In the genomic region with DNA sequence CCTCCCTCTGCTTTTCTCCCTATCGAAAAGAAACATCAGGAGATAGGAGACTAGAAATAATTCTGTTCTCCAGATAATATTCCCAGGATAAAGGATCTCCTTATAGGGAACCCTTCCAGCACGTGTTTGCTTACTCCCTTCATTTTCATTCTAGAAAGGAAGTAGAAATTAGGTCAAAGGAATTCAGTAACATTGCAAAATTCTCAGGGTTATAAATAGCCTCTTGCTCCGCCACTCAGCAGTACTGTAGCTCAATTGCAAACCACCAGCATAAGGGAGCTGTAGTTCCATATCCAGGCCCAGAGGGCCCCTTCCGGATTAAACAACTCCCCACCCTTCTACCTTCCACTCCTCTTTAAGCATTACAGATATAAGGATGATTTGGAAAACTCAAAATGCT, we compare ENCODE assay signal across 7 cellular contexts. TPM values are rescaled to one million over a fixed set of nuclear protein-coding genes. Genes with fewer than 3 reads are reported as not detected.
A peak's percentile ranks its signal among the peaks of the same experiment; 100 is the strongest.
DNase-seq lines count a peak whose midpoint lies in the region; FAIRE-seq and TF ChIP-seq lines count a peak whose summit lies in the region.

No MANE protein-coding gene starts in this region.

- H3K4me1 Mint-ChIP-seq in immature natural killer cell: peaks cover 81 to 94% of the 10 kb centered on the region in 2 donors

- H3K27ac ChIP-seq in suprapubic skin (peak overlapping the region; percentile 87), small intestine (ENCODE audit: low read depth in 1 of 2, low read length in 1 of 2) (peak overlapping the region in 1 of 2 donors; percentile 85)

- H3K9me3 Mint-ChIP-seq in immature natural killer cell: no peaks in the 10 kb centered on the region

- intact Hi-C loops in posterior cingulate gyrus (cut with DNase I): no loop called here

- H3K36me3 Mint-ChIP-seq in immature natural killer cell: peaks cover 2 to 10% (median 8%) of the 10 kb centered on the region in 3 donors

- peak overlapping the region; percentile 86 to 96 (median 90) for H3K27ac Mint-ChIP-seq in immature natural killer cell

- peak overlapping the region; percentile 89 for H3K9ac ChIP-seq in adipocyte (ENCODE audit: low read length)

- no peak for FAIRE-seq in small intestine (lab: Jason Lieb, UNC)

- no peak for TF ChIP-seq CTCF in suprapubic skin (IDR thresholded peaks at IDR 0.05)

- H3K4me3 Mint-ChIP-seq in immature natural killer cell: peak overlapping the region; percentile 78 to 88 (median 82)

- H3K4me1 ChIP-seq in adipocyte (ENCODE audit: control insufficient read depth, insufficient read depth, low read length): peaks cover 53% of the 10 kb centered on the region
- H3K4me1 ChIP-seq in suprapubic skin: peaks cover 68% of the 10 kb centered on the region
- peaks cover 0 to 17% of the 10 kb centered on the region in 2 donors for H3K4me1 ChIP-seq in small intestine (ENCODE audit: control insufficient read depth in 2 of 2, insufficient read depth in 1 of 2, low read depth in 1 of 2, low read length in 1 of 2)

- H3K27me3 ChIP-seq in adipocyte (replicated peaks; ENCODE audit: control insufficient read depth, insufficient read depth, low read length) (no peaks in the 10 kb centered on the region), suprapubic skin (no peaks in the 10 kb centered on the region), small intestine (ENCODE audit: control insufficient read depth in 2 of 2, insufficient read depth in 2 of 2, low read length in 2 of 2) (no peaks in the 10 kb centered on the region)

- no peaks in the 10 kb centered on the region for H3K9me3 ChIP-seq in adipocyte (ENCODE audit: control insufficient read depth, low read length)
- H3K9me3 ChIP-seq in suprapubic skin: no peaks in the 10 kb centered on the region
- H3K9me3 ChIP-seq in small intestine (ENCODE audit: control insufficient read depth, low read depth): no peaks in the 10 kb centered on the region

- peaks cover 0 to 6% (median 2%) of the 10 kb centered on the region in 3 donors for H3K27me3 Mint-ChIP-seq in immature natural killer cell (ENCODE audit: low read depth in 3 of 3)

- DNase-seq in Kasumi-1 (lab: John Stamatoyannopoulos, UW): peak; percentile 91 to 95
- peak; percentile 91 for DNase-seq in adipocyte (ENCODE audit: low read depth)
- no peak for DNase-seq in immature natural killer cell
- DNase-seq in suprapubic skin (ENCODE audit: low spot score in 2 of 2): no peak
- no peak for DNase-seq in posterior cingulate gyrus
- DNase-seq in middle frontal gyrus (ENCODE audit: extremely low spot score, low spot score): no peak
- no peak for DNase-seq in small intestine

- peaks cover 28% of the 10 kb centered on the region for H3K36me3 ChIP-seq in adipocyte (ENCODE audit: control insufficient read depth, insufficient read depth, low read length, severe bottlenecking)
- H3K36me3 ChIP-seq in suprapubic skin: peaks cover 8% of the 10 kb centered on the region
- H3K36me3 ChIP-seq in small intestine (ENCODE audit: control insufficient read depth in 2 of 2, insufficient read depth in 2 of 2, low read length in 2 of 2): no peaks in the 10 kb centered on the region

- H3K4me3 ChIP-seq in adipocyte (ENCODE audit: low read length): peak overlapping the region; percentile 71
- H3K4me3 ChIP-seq in suprapubic skin: peak overlapping the region; percentile 17
- H3K4me3 ChIP-seq in small intestine (ENCODE audit: low read depth in 1 of 2, low read length in 2 of 2): no peak overlapping the region

- no peak for TF ChIP-seq EP300 in suprapubic skin (IDR thresholded peaks at IDR 0.05)

- 6% methylated on average over 4 of the region's 4 CpGs for WGBS in suprapubic skin
- 34 to 77% (median 57%) methylated on average over 4 of the region's 4 CpGs for WGBS in small intestine, 3 donors

- no peak for TF ChIP-seq POLR2A in suprapubic skin (IDR thresholded peaks at IDR 0.05)

RNA-seq across cellular contexts. Expression of a gene that starts 6.2 kb away (rescaled TPM):
- polyA plus RNA-seq in immature natural killer cell (100 to 1,000 TPM in 1 of 3 donors, 10 to 100 TPM in 2; 50.7 to 107 (median 98.7) TPM), small intestine (10 to 100 TPM; 13.2 to 23.9 (median 17.3) TPM)
- total RNA-seq in suprapubic skin: 10 to 100 TPM; 46.7 to 62.4 (median 55.1) TPM

Comparison
In these comparisons a context has a peak if more than half of its experiments do, and no peak if none do; other contexts are left out.
1. DNase-seq: peak in Kasumi-1 (2 of 2) and adipocyte (single experiment); none in immature natural killer cell (0 of 3), suprapubic skin (0 of 2), posterior cingulate gyrus (0 of 10), middle frontal gyrus (single experiment) and small intestine (single experiment).
2. H3K4me3 ChIP-seq: peak in adipocyte (single experiment) and suprapubic skin (single experiment); none in small intestine (0 of 2).